In the genomic region with DNA sequence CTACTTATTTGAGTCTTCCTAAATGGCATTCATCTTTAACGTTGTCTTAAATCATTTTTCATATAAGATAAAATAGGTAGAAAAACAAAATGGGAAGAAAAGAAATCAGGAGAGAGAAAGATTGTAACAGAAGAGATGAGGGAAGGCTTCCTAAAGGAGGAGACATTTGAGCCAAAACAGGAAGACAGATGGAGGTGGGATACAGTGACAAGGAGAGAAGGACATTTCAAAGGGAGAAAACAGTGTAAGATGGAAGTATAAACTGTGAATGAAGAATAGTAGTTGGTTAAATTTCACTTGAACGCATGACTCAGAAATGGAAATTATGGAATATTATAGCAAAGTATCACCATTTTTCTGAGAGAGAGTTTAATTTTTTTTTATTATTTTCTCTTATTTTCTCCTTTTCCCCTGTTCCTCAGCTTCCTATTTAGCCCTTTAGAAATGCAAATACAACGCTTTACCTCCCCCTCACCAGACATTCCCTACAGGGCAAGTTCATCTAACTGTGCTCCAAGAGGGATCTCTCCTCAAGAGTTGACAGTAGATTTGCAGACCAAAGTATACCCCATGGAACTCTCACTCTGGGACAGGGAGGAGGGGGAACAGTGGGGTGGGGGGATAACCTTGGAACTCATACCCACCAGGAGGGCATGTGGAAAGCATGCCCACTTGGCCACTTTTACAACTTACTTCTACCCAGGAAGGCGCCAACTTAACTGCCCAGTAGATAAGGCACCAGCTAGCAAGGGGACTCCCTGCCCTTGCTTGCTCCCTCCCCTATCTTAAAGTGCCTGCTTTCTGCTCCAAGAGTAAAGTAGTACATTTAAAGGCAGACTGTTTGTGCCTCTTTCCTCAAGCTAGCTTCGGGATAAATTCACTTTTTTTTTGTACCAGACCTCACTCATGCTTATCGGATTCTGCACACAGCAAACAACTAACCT, we compare ENCODE assay signal across 1 cellular context.
TF ChIP-seq lines count a peak whose summit lies in the region.

No MANE protein-coding gene starts in this region.

TF ChIP-seq in WTC11, 78 proteins besides CTCF, POLR2A, EP300 and RAD21 (continued from another document):
- TF ChIP-seq ZNF532 (CRISPR knock-in tag; IDR thresholded peaks at IDR 0.05; ENCODE audit: borderline replicate concordance) = no peak
- TF ChIP-seq ZNF317 (CRISPR knock-in tag; IDR thresholded peaks at IDR 0.05; ENCODE audit: borderline replicate concordance, low read depth) = no peak
